25 cellular contexts compared by ENCODE assay signal in the genomic region with DNA sequence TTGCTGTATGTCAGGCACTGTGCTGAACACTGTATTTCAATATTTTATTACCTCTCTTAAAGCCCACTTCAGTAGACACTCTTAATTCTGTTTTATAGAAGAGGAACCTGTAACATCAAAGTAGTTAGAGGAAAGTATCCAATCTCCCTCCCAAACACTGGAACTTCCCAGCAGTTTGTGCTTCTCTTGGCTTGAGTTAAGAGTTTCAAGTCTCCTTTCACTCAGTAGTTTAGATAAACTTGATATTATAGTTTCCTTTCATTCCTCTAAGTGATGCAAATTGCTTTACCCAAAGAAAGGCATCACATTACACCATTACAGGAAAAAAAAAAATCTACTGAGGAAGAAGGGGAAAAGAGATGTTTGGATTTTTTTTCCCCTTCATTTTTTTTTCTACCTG.
"Had no signal": no experiment of that assay in that cellular context is flagged by ENCODE, and none has a peak within 500 bp of the region (broad histone marks: within the 10 kb centered on the region; RNA-seq: fewer than 3 reads in every experiment).

No MANE protein-coding gene starts in this region.

- H3K4me2 ChIP-seq: KMS-11 had no signal

- H3K4me3 ChIP-seq: K562, SJSA1, SK-N-MC had no signal

- H3K4me3 Mint-ChIP-seq: IgD-negative memory B cell had no signal

- H3K9me3 Mint-ChIP-seq: IgD-negative memory B cell had no signal

- DNase-seq: Kasumi-1, MV-4-11, NCI-H1048, NCI-H1105, NCI-H1417, NCI-H1436 treated with DMSO at 0.1 percent for 48 hours, NCI-H1694, NCI-H187 treated with DMSO at 0.1 percent for 48 hours, NCI-H2029 treated with DMSO at 0.1 percent for 48 hours, NCI-H2171, NCI-H226, NCI-H446, NCI-H510A, NCI-H524 treated with DMSO at 0.1 percent for 48 hours, NCI-H69, NCI-H774, Right ventricle myocardium superior, RPMI8226, SIG-M5 had no signal

- ATAC-seq: K562 had no signal

- H3K36me3 ChIP-seq: SJSA1 had no signal

- H3K27me3 Mint-ChIP-seq: IgD-negative memory B cell had no signal

- H3K27ac ChIP-seq: HL-60, KMS-11, SJSA1, SK-N-MC had no signal

- H3K4me1 ChIP-seq: SJSA1 had no signal
